8 cellular contexts compared by ENCODE assay signal in the genomic region with DNA sequence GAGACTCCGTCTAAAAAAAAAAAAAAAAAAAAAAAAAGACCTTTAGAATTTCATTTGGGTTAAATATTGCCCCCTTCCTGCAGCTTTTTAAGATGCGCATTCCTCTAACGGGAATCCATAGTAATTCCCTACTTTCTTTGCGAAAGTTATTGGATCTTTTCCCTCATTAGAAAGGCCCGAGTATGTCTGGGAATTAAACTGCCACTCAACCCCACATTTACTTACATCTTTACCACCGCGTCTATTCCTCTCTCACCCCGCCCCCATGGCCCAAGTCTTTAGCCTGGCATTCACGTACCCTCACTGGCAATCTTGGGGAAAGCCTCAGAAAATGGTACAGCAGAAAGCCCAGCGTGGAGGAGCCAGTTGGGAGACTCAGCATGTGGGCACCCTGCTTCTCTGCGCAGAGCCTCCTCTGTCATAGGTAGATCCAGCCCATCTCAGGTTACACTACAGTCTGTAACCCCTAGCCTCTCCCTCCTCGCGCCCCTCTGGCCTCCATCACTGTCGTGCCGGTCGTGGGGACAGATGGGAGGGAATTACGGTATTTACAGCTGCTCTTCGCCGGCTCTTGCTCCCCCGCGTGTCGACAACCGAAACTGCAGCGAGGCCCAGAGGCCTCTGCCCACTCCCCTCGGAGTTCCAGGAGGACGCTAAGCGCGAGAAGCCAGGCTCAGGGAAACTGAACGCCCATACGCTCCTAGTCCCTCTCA. TPM values are rescaled to one million over a fixed set of nuclear protein-coding genes. Genes with fewer than 3 reads are reported as not detected.
DNase-seq lines count a peak whose midpoint lies in the region; ATAC-seq and TF ChIP-seq lines count a peak whose summit lies in the region.

No MANE protein-coding gene starts in this region.

- H3K4me2 ChIP-seq in GM23338, result peak overlapping the region; percentile 67

- TF ChIP-seq CTCF in AG10803 (conservative IDR thresholded peaks at IDR 0.05; ENCODE audit: low read length) (peak; percentile 85), GM23338 (conservative IDR thresholded peaks at IDR 0.05; ENCODE audit: low read depth in 2 of 2) (peak; percentile 74 to 88), Peyer's patch (IDR thresholded peaks at IDR 0.05) (peak; percentile 55 to 87 (median 71)), foreskin keratinocyte (conservative IDR thresholded peaks at IDR 0.05) (peak; percentile 77), nephron (IDR thresholded peaks at IDR 0.05; ENCODE audit: unreplicated experiment in 3 of 3) (peak; percentile 49 to 72 (median 60))

- peaks cover 19% of the 10 kb centered on the region for H3K27me3 Mint-ChIP-seq in GM23338 (ENCODE audit: insufficient read depth, low read depth, poor library complexity)
- peaks cover 7% of the 10 kb centered on the region for H3K27me3 Mint-ChIP-seq in nephron (ENCODE audit: low read depth)

- H2AFZ ChIP-seq in GM23338, result no peak overlapping the region

- no peak for TF ChIP-seq POLR2A in Peyer's patch (IDR thresholded peaks at IDR 0.05)

- H3F3A ChIP-seq in GM23338 (replicated peaks; ENCODE audit: low read depth), result peaks cover 5% of the 10 kb centered on the region

- peaks cover 9% of the 10 kb centered on the region; the same call in 1 of the 2 replicates for H3K27me3 ChIP-seq in GM23338 (ENCODE audit: insufficient read depth)
- H3K27me3 ChIP-seq in Peyer's patch, result no peaks in the 10 kb centered on the region
- H3K27me3 ChIP-seq in foreskin keratinocyte, result no peaks in the 10 kb centered on the region
- no peaks in the 10 kb centered on the region for H3K27me3 ChIP-seq in stomach smooth muscle (ENCODE audit: control insufficient read depth in 1 of 2, insufficient read depth in 2 of 2, low read length in 2 of 2)

- peak overlapping the region; percentile 73 for H3K4me3 Mint-ChIP-seq in GM23338
- H3K4me3 Mint-ChIP-seq in nephron, result peak overlapping the region; percentile 55 to 81 (median 61)

- peak; percentile 64 for DNase-seq in AG10803 (ENCODE audit: low read depth)
- DNase-seq in GM23338 (ENCODE audit: low spot score), result peak; percentile 98
- peak; percentile 73 to 90 (median 78) for DNase-seq in Peyer's patch
- peak; percentile 47 for DNase-seq in activated gamma-delta T cell (lab: John Stamatoyannopoulos, UW)
- no peak for DNase-seq in foreskin keratinocyte
- no peak for DNase-seq in DMS 273 treated with DMSO at 0.1 percent for 48 hours (lab: John Stamatoyannopoulos, UW)

- H3K27ac Mint-ChIP-seq in GM23338 (peak overlapping the region; percentile 94), nephron (peak overlapping the region in 2 of 3 experiments; percentile 27 to 59)

- no peaks in the 10 kb centered on the region for H3K9me2 ChIP-seq in GM23338 (ENCODE audit: insufficient read depth)

- ATAC-seq in GM23338 (peak; percentile 99), foreskin keratinocyte (peak; percentile 56)

- H3K79me2 ChIP-seq in GM23338 (replicated peaks; ENCODE audit: insufficient read depth), result no peaks in the 10 kb centered on the region

- H3K27ac ChIP-seq in GM23338 (ENCODE audit: low read depth) (peak overlapping the region; percentile 85), Peyer's patch (peak overlapping the region in 2 of 4 donors; percentile 38 to 53), foreskin keratinocyte (no peak overlapping the region), stomach smooth muscle (ENCODE audit: low read length) (no peak overlapping the region)

- H3K4me1 Mint-ChIP-seq in GM23338 (peaks cover 10% of the 10 kb centered on the region), nephron (peaks cover 10% of the 10 kb centered on the region)

- H3K4me1 ChIP-seq in GM23338 (ENCODE audit: insufficient read depth) (peaks cover 11% of the 10 kb centered on the region; the same call in 1 of the 2 replicates), Peyer's patch (peaks cover 0 to 7% (median 0%) of the 10 kb centered on the region in 4 donors), foreskin keratinocyte (no peaks in the 10 kb centered on the region), stomach smooth muscle (ENCODE audit: control insufficient read depth, insufficient read depth, low read length) (peaks cover 7% of the 10 kb centered on the region)

- H3K36me3 Mint-ChIP-seq in GM23338 (ENCODE audit: low read depth), result peaks cover 21% of the 10 kb centered on the region
- H3K36me3 Mint-ChIP-seq in nephron (ENCODE audit: low read depth), result no peaks in the 10 kb centered on the region

- H3K9me3 ChIP-seq in Peyer's patch (peaks cover 0 to 10% (median 2%) of the 10 kb centered on the region in 4 donors), stomach smooth muscle (ENCODE audit: control insufficient read depth in 2 of 2, low read length in 2 of 2) (peaks cover 5 to 6% of the 10 kb centered on the region in 2 donors)

- H3K36me3 ChIP-seq in GM23338 (ENCODE audit: insufficient read depth), result peaks cover 6% of the 10 kb centered on the region; the same call in 1 of the 2 replicates
- no peaks in the 10 kb centered on the region for H3K36me3 ChIP-seq in Peyer's patch
- H3K36me3 ChIP-seq in stomach smooth muscle (ENCODE audit: control insufficient read depth in 2 of 2, insufficient read depth in 2 of 2, low read length in 2 of 2), result no peaks in the 10 kb centered on the region

- no peaks in the 10 kb centered on the region for H4K20me1 ChIP-seq in GM23338 (replicated peaks; ENCODE audit: insufficient read depth)

- H3K9me3 Mint-ChIP-seq in GM23338, result peaks cover 38% of the 10 kb centered on the region
- H3K9me3 Mint-ChIP-seq in nephron, result peaks cover 10% of the 10 kb centered on the region

- H3K4me3 ChIP-seq in AG10803 (ENCODE audit: low read length) (peak overlapping the region; percentile 53), GM23338 (peak overlapping the region; percentile 48), Peyer's patch (peak overlapping the region; percentile 2 to 48 (median 18)), stomach smooth muscle (ENCODE audit: low read length in 2 of 2) (peak overlapping the region; percentile 27 to 73)

- H3K9ac ChIP-seq in stomach smooth muscle (ENCODE audit: low read length in 2 of 2), result peak overlapping the region in 1 of 2 donors; percentile 13

TF ChIP-seq in GM23338, 12 proteins besides CTCF, POLR2A, EP300 and RAD21:
- TF ChIP-seq POLR2AphosphoS5 (IDR thresholded peaks at IDR 0.05; ENCODE audit: low read depth) (peak; percentile 75), CREB1 (CRISPR knock-in tag; IDR thresholded peaks at IDR 0.05; ENCODE audit: low read depth) (peak; percentile 55; the same call in 1 of the 2 replicates), EZH2 (IDR thresholded peaks at IDR 0.05; ENCODE audit: low read depth, unreplicated experiment) (no peak)

RNA-seq across cellular contexts. Expression of a gene that starts 6.4 kb away (rescaled TPM):
- total RNA-seq in GM23338 (2014; rRNA removed; shearing (Covaris generic)), result 8.7 and 9.3 TPM in 2 replicates
- polyA plus RNA-seq in GM23338 (2016; fragmentation: Nextera tagmentation; extraction: Ambion mirVana) (5.8 and 6.7 TPM in 2 replicates), foreskin keratinocyte (2.0 and 3.1 TPM in 2 replicates)
- total RNA-seq in Peyer's patch (10 to 100 TPM in 1 of 4 donors, 1 to 10 TPM in 3; 3.9 to 13.2 (median 5.3) TPM), foreskin keratinocyte (2.9 and 5.1 TPM in 2 replicates)

Comparison
In these comparisons a context has a peak if more than half of its experiments do, and no peak if none do; other contexts are left out.
1. DNase-seq: peak in AG10803 (single experiment), GM23338 (single experiment), Peyer's patch (3 of 3) and activated gamma-delta T cell (single experiment); none in foreskin keratinocyte (0 of 2) and DMS 273 treated with DMSO at 0.1 percent for 48 hours (single experiment).
2. Peak in every context shown above with its lines, with median percentiles within 50 percentile points of each other: H3K4me3 ChIP-seq and CTCF ChIP-seq.